In genomic region chr19:1566392-1567115, GRCh38 we compare ENCODE assay signal across 8 cellular contexts. TPM values are rescaled to one million over a fixed set of nuclear protein-coding genes. Genes with fewer than 3 reads are reported as not detected.
DNase-seq lines count a peak whose midpoint lies in the region; ATAC-seq and TF ChIP-seq lines count a peak whose summit lies in the region.

No MANE protein-coding gene starts in this region.

- H3K27me3 ChIP-seq in HUES64 (ENCODE audit: insufficient read depth, low read length) (peaks cover 18% of the 10 kb centered on the region), adrenal gland (no peaks in the 10 kb centered on the region), trophoblast cell (ENCODE audit: insufficient read depth, low read length) (peaks cover 2% of the 10 kb centered on the region)

- DNase-seq in AG08395 (ENCODE audit: low spot score) (peak; percentile 92), adrenal gland (peak; percentile 74 to 91 (median 83)), Right ventricle myocardium superior (peak; percentile 75), trophoblast cell (peak in 1 of 2 donors; percentile 53), NCI-H2107 (lab: John Stamatoyannopoulos, UW) (no peak)
- DNase-seq in activated CD4-positive, alpha-beta memory T cell treated with anti-CD3 and anti-CD28 coated beads, Interleukin-2, amount 10 ng/mL, durations not matched to agents 7 days and 5 days: no peak
- DNase-seq in activated CD4-positive, CD25-positive, alpha-beta regulatory T cell (lab: John Stamatoyannopoulos, UW): no peak

- peak overlapping the region; percentile 97 for H3K9ac ChIP-seq in HUES64 (ENCODE audit: low read depth, low read length)
- H3K9ac ChIP-seq in trophoblast cell (ENCODE audit: low read length): peak overlapping the region; percentile 99

- H3K4me3 ChIP-seq in HUES64 (ENCODE audit: low read length): peak overlapping the region; percentile 89
- peak overlapping the region in 3 of 4 donors; percentile 23 to 88 (median 42) for H3K4me3 ChIP-seq in adrenal gland
- H3K4me3 ChIP-seq in trophoblast cell (ENCODE audit: low read depth, low read length): peak overlapping the region; percentile 99

- peaks cover 11% of the 10 kb centered on the region for H3K27me3 Mint-ChIP-seq in activated CD4-positive, alpha-beta memory T cell treated with anti-CD3 and anti-CD28 coated beads, Interleukin-2, amount 10 ng/mL, durations not matched to agents 7 days and 5 days

- POLR2A ChIA-PET in activated CD4-positive, alpha-beta memory T cell treated with anti-CD3 and anti-CD28 coated beads, Interleukin-2, amount 10 ng/mL, durations not matched to agents 7 days and 5 days (lab: Charles Lee): interaction anchor here (1.0 kb wide), 1 partner anchor 297 kb away, joined by 3 read pairs; the partner anchor contains the start of gene CIRBP

- peak overlapping the region; percentile 99 for H3K4ac ChIP-seq in trophoblast cell (ENCODE audit: low read depth, low read length)

- H3K9me3 ChIP-seq in HUES64 (ENCODE audit: insufficient read depth, low read depth, low read length) (no peaks in the 10 kb centered on the region), adrenal gland (replicated peaks in 1 of 3) (no peaks in the 10 kb centered on the region), trophoblast cell (ENCODE audit: insufficient read depth, low read depth, low read length) (peaks cover 3% of the 10 kb centered on the region)

- peak overlapping the region; percentile 82 for H2BK5ac ChIP-seq in trophoblast cell (ENCODE audit: low read depth, low read length, poor library complexity)

- CTCF ChIA-PET in activated CD4-positive, alpha-beta memory T cell treated with anti-CD3 and anti-CD28 coated beads, Interleukin-2, amount 10 ng/mL, durations not matched to agents 7 days and 5 days (lab: Charles Lee): no interaction called here

- H3K23ac ChIP-seq in trophoblast cell (ENCODE audit: low read length): no peak overlapping the region

- H2AFZ ChIP-seq in trophoblast cell (ENCODE audit: insufficient read depth, low read length, poor library complexity): peak overlapping the region; percentile 39

- H3K18ac ChIP-seq in trophoblast cell (ENCODE audit: low read length): peak overlapping the region; percentile 94

- peak overlapping the region; percentile 96 for H4K12ac ChIP-seq in trophoblast cell (ENCODE audit: low read depth, low read length)

- peak; percentile 50 to 93 for TF ChIP-seq POLR2A in adrenal gland (IDR thresholded peaks at IDR 0.05)

- peaks cover 7% of the 10 kb centered on the region for H3K4me1 Mint-ChIP-seq in activated CD4-positive, alpha-beta memory T cell treated with anti-CD3 and anti-CD28 coated beads, Interleukin-2, amount 10 ng/mL, durations not matched to agents 7 days and 5 days

- ATAC-seq in Right ventricle myocardium superior (ENCODE audit: poor library complexity): peak; percentile 80

- H3K4me3 Mint-ChIP-seq in activated CD4-positive, alpha-beta memory T cell treated with anti-CD3 and anti-CD28 coated beads, Interleukin-2, amount 10 ng/mL, durations not matched to agents 7 days and 5 days: no peak overlapping the region

- H3K79me2 ChIP-seq in trophoblast cell (ENCODE audit: control insufficient read depth, insufficient read depth, low read length, poor library complexity): peaks cover 39% of the 10 kb centered on the region

- under 1% methylated on average over 39 of the region's 42 CpGs for WGBS in HUES64
- WGBS in adrenal gland, 4 donors: 0 to 12% (median 7%) methylated on average over 1 to 42 of the region's 42 CpGs
- no CpG with 5 or more reads among the region's 42 CpGs for WGBS in trophoblast cell (ENCODE audit: extremely low coverage, insufficient coverage, insufficient read length)

- H4K8ac ChIP-seq in trophoblast cell (ENCODE audit: low read depth, low read length): peak overlapping the region; percentile 96

- H3K36me3 ChIP-seq in HUES64 (ENCODE audit: insufficient read depth, low read length) (peaks cover 20% of the 10 kb centered on the region), adrenal gland (replicated peaks in 1 of 2) (no peaks in the 10 kb centered on the region), trophoblast cell (ENCODE audit: control insufficient read depth in 1 of 2, insufficient read depth in 2 of 2, low read length in 2 of 2) (peaks cover 30 to 35% of the 10 kb centered on the region in 2 experiments)

- peak overlapping the region; percentile 99 for H4K91ac ChIP-seq in trophoblast cell (ENCODE audit: low read depth, low read length)

- no peak overlapping the region for H3K27ac Mint-ChIP-seq in activated CD4-positive, alpha-beta memory T cell treated with anti-CD3 and anti-CD28 coated beads, Interleukin-2, amount 10 ng/mL, durations not matched to agents 7 days and 5 days

- H2BK120ac ChIP-seq in trophoblast cell (ENCODE audit: insufficient read depth, low read length, poor library complexity): peak overlapping the region; percentile 96

- H2AK5ac ChIP-seq in trophoblast cell (ENCODE audit: low read length): peak overlapping the region; percentile 100

- peak overlapping the region; percentile 76 for H3K4me2 ChIP-seq in trophoblast cell (ENCODE audit: low read length)

- H3K9me3 Mint-ChIP-seq in activated CD4-positive, alpha-beta memory T cell treated with anti-CD3 and anti-CD28 coated beads, Interleukin-2, amount 10 ng/mL, durations not matched to agents 7 days and 5 days: no peaks in the 10 kb centered on the region

- no peaks in the 10 kb centered on the region for H3K36me3 Mint-ChIP-seq in activated CD4-positive, alpha-beta memory T cell treated with anti-CD3 and anti-CD28 coated beads, Interleukin-2, amount 10 ng/mL, durations not matched to agents 7 days and 5 days (ENCODE audit: low read depth)

- intact Hi-C loops in adrenal gland (cut with DNase I) (no loop called here), Right ventricle myocardium superior (cut with DNase I) (no loop called here)

- H2BK12ac ChIP-seq in trophoblast cell (ENCODE audit: low read length): no peak overlapping the region

- peak overlapping the region; percentile 93 for H3K27ac ChIP-seq in HUES64 (ENCODE audit: low read depth, low read length)
- H3K27ac ChIP-seq in adrenal gland: peak overlapping the region in 4 of 5 donors; percentile 82 to 85 (median 84)
- H3K27ac ChIP-seq in trophoblast cell (ENCODE audit: low read depth, low read length): peak overlapping the region; percentile 52

- peak overlapping the region; percentile 98 for H3K14ac ChIP-seq in trophoblast cell (ENCODE audit: low read length)

- no peak for TF ChIP-seq CTCF in adrenal gland (IDR thresholded peaks at IDR 0.05)

- 0 out of 2 replicates have a peak, but pooled peaks cover 4% of the 10 kb centered on the region for H3K4me1 ChIP-seq in HUES64 (ENCODE audit: insufficient read depth, low read length)
- H3K4me1 ChIP-seq in adrenal gland (replicated peaks in 1 of 2): peaks cover 7 to 12% of the 10 kb centered on the region in 2 donors
- peaks cover 10 to 11% of the 10 kb centered on the region in 2 experiments for H3K4me1 ChIP-seq in trophoblast cell (ENCODE audit: control insufficient read depth in 1 of 2, insufficient read depth in 2 of 2, low read length in 2 of 2)

- H3K79me1 ChIP-seq in trophoblast cell (ENCODE audit: low read length): peaks cover 17% of the 10 kb centered on the region

RNA-seq across cellular contexts. Expression of gene MEX3D, which starts 1.6 kb away (rescaled TPM):
- polyA plus RNA-seq in HUES64 (2013, experiment 1 of 2): 36.9 TPM
- polyA plus RNA-seq in HUES64 (2013, experiment 2 of 2): 41.0 TPM
- total RNA-seq in adrenal gland: 10 to 100 TPM; 10.6 to 31.6 (median 20.6) TPM
- polyA plus RNA-seq in adrenal gland: 1 to 10 TPM; 1.6 to 2.6 (median 2.1) TPM
- 8.0 TPM for total RNA-seq in Right ventricle myocardium superior
- polyA plus RNA-seq in trophoblast cell (2013): 102 and 105 TPM in 2 replicates
- total RNA-seq in activated CD4-positive, alpha-beta memory T cell treated with anti-CD3 and anti-CD28 coated beads, Interleukin-2, amount 10 ng/mL, durations not matched to agents 7 days and 5 days: 1 to 10 TPM; 7.6 to 8.4 TPM

RNA-seq across cellular contexts. Expression of gene MBD3, which starts 26.1 kb away (rescaled TPM):
- 56.1 TPM for polyA plus RNA-seq in HUES64 (2013, experiment 1 of 2)
- 49.9 TPM for polyA plus RNA-seq in HUES64 (2013, experiment 2 of 2)
- total RNA-seq in adrenal gland (100 to 1,000 TPM in 4 of 8 donors, 10 to 100 TPM in 4; 60.6 to 144 (median 97.2) TPM), Right ventricle myocardium superior (52.4 TPM)
- 100 to 1,000 TPM in 1 of 3 donors, 10 to 100 TPM in 1, 1 to 10 TPM in 1; 3.5 to 221 (median 95.8) TPM for polyA plus RNA-seq in adrenal gland
- 98.4 and 103 TPM in 2 replicates for polyA plus RNA-seq in trophoblast cell (2013)
- 10 to 100 TPM; 63.6 to 66.8 TPM for total RNA-seq in activated CD4-positive, alpha-beta memory T cell treated with anti-CD3 and anti-CD28 coated beads, Interleukin-2, amount 10 ng/mL, durations not matched to agents 7 days and 5 days

RNA-seq across cellular contexts. Expression of gene UQCR11, which starts 38.7 kb away (rescaled TPM):
- polyA plus RNA-seq in HUES64 (2013, experiment 1 of 2): 132 TPM
- polyA plus RNA-seq in HUES64 (2013, experiment 2 of 2): 139 TPM
- total RNA-seq in adrenal gland (100 to 1,000 TPM in 5 of 8 donors, 10 to 100 TPM in 3; 47.1 to 336 (median 240) TPM), Right ventricle myocardium superior (1,222 TPM)
- 100 to 1,000 TPM in 1 of 3 donors, 10 to 100 TPM in 2; 91.7 to 122 (median 96.9) TPM for polyA plus RNA-seq in adrenal gland
- 125 and 128 TPM in 2 replicates for polyA plus RNA-seq in trophoblast cell (2013)
- 100 to 1,000 TPM; 177 to 191 TPM for total RNA-seq in activated CD4-positive, alpha-beta memory T cell treated with anti-CD3 and anti-CD28 coated beads, Interleukin-2, amount 10 ng/mL, durations not matched to agents 7 days and 5 days

RNA-seq across cellular contexts. Expression of gene PLK5, which starts 42.7 kb away (rescaled TPM):
- polyA plus RNA-seq in HUES64 (2013, experiment 1 of 2): 0.10 TPM
- not detected for polyA plus RNA-seq in HUES64 (2013, experiment 2 of 2)
- total RNA-seq in adrenal gland (under 1 TPM in 1 of 8 donors, not detected in 7; 0.15 TPM), Right ventricle myocardium superior (not detected)
- 1 to 10 TPM in 1 of 3 donors, under 1 TPM in 1, not detected in 1; 0.47 to 1.0 TPM for polyA plus RNA-seq in adrenal gland
- 0.01 TPM in 1 of 2 replicates, not detected in the other for polyA plus RNA-seq in trophoblast cell (2013)
- not detected for total RNA-seq in activated CD4-positive, alpha-beta memory T cell treated with anti-CD3 and anti-CD28 coated beads, Interleukin-2, amount 10 ng/mL, durations not matched to agents 7 days and 5 days

RNA-seq across cellular contexts. Expression of gene ADAMTSL5, which starts 53.7 kb away (rescaled TPM):
- polyA plus RNA-seq in HUES64 (2013, experiment 1 of 2): 0.25 TPM
- polyA plus RNA-seq in HUES64 (2013, experiment 2 of 2): 0.13 TPM
- total RNA-seq in adrenal gland: 1 to 10 TPM in 7 of 8 donors, under 1 TPM in 1; 0.74 to 8.8 (median 2.3) TPM
- polyA plus RNA-seq in adrenal gland: 1 to 10 TPM in 2 of 3 donors, under 1 TPM in 1; 0.79 to 2.4 (median 2.0) TPM
- 22.5 TPM for total RNA-seq in Right ventricle myocardium superior
- polyA plus RNA-seq in trophoblast cell (2013): 7.5 and 7.6 TPM in 2 replicates
- 1 to 10 TPM; 2.9 to 3.5 TPM for total RNA-seq in activated CD4-positive, alpha-beta memory T cell treated with anti-CD3 and anti-CD28 coated beads, Interleukin-2, amount 10 ng/mL, durations not matched to agents 7 days and 5 days

Comparison
In these comparisons a context has a peak if more than half of its experiments do, and no peak if none do; other contexts are left out.
1. DNase-seq: peak in AG08395 (single experiment), adrenal gland (7 of 7) and Right ventricle myocardium superior (single experiment); none in activated CD4-positive, alpha-beta memory T cell treated with anti-CD3 and anti-CD28 coated beads, Interleukin-2, amount 10 ng/mL, durations not matched to agents 7 days and 5 days (single experiment), activated CD4-positive, CD25-positive, alpha-beta regulatory T cell (0 of 4) and NCI-H2107 (single experiment).
2. H3K4me3 ChIP-seq: peak in every context shown above with its lines; median percentile 99 in trophoblast cell; 89 in HUES64; 42 in adrenal gland.
3. Peak in every context shown above with its lines, with median percentiles within 50 percentile points of each other: H3K27ac ChIP-seq.